In the genomic region with DNA sequence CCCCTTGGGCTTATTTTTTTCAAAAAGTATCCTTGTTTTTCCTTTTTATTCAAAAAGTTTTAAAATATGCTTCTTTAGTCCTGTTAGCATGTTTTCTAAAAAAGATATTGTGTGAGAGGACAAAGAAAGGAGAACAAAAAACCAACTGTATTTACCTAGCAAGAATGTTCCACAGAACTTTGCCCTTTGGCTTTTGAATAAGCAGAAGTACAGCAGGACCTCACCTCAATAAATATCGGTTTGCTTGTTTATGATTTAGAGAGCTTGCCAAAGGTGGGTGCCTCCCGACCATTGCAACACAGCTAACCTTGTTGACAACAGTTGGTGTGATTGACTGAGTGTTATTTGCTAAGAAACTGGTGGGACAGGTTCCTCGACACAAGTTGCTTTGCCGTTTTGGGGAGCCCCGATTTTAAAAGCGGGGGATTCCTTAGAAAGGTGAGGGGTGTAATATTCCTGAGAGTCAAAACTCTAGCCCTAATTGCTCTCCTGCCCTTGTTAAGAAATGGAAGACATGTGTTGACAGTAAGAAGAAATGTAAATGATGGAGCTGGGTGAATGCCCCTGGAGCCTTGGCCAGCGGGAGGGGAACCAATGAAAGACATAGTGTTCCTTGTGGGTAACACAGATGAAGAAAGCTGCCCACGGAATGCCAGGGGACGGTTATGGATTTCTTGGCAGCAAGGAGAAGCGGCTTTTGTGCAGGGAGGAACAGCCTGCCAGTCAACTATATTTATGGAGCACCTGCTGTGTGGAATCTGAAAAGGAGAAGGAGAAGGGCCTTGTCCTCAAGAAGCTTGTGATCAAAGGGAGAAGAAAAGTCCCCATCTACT, we compare ENCODE assay signal across 1 cellular context.
TF ChIP-seq lines count a peak whose summit lies in the region.

No MANE protein-coding gene starts in this region.

TF ChIP-seq in GM23338, 12 proteins besides CTCF, POLR2A, EP300 and RAD21 (continued from another document):
- TF ChIP-seq, protein P1, sequence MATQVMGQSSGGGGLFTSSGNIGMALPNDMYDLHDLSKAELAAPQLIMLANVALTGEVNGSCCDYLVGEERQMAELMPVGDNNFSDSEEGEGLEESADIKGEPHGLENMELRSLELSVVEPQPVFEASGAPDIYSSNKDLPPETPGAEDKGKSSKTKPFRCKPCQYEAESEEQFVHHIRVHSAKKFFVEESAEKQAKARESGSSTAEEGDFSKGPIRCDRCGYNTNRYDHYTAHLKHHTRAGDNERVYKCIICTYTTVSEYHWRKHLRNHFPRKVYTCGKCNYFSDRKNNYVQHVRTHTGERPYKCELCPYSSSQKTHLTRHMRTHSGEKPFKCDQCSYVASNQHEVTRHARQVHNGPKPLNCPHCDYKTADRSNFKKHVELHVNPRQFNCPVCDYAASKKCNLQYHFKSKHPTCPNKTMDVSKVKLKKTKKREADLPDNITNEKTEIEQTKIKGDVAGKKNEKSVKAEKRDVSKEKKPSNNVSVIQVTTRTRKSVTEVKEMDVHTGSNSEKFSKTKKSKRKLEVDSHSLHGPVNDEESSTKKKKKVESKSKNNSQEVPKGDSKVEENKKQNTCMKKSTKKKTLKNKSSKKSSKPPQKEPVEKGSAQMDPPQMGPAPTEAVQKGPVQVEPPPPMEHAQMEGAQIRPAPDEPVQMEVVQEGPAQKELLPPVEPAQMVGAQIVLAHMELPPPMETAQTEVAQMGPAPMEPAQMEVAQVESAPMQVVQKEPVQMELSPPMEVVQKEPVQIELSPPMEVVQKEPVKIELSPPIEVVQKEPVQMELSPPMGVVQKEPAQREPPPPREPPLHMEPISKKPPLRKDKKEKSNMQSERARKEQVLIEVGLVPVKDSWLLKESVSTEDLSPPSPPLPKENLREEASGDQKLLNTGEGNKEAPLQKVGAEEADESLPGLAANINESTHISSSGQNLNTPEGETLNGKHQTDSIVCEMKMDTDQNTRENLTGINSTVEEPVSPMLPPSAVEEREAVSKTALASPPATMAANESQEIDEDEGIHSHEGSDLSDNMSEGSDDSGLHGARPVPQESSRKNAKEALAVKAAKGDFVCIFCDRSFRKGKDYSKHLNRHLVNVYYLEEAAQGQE (IDR thresholded peaks at IDR 0.05; ENCODE audit: unreplicated experiment): no peak
- TF ChIP-seq CREB1 (CRISPR knock-in tag; IDR thresholded peaks at IDR 0.05; ENCODE audit: low read depth) (no peak), STAT1 (IDR thresholded peaks at IDR 0.05; ENCODE audit: unreplicated experiment) (no peak), NANOG (IDR thresholded peaks at IDR 0.05; ENCODE audit: borderline replicate concordance) (no peak), ZNF114 (CRISPR knock-in tag; IDR thresholded peaks at IDR 0.05) (no peak), EZH2phosphoT487 (IDR thresholded peaks at IDR 0.05; ENCODE audit: unreplicated experiment) (no peak)
- TF ChIP-seq, protein P2, sequence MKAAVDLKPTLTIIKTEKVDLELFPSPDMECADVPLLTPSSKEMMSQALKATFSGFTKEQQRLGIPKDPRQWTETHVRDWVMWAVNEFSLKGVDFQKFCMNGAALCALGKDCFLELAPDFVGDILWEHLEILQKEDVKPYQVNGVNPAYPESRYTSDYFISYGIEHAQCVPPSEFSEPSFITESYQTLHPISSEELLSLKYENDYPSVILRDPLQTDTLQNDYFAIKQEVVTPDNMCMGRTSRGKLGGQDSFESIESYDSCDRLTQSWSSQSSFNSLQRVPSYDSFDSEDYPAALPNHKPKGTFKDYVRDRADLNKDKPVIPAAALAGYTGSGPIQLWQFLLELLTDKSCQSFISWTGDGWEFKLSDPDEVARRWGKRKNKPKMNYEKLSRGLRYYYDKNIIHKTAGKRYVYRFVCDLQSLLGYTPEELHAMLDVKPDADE (IDR thresholded peaks at IDR 0.05): no peak
- TF ChIP-seq, protein P3, sequence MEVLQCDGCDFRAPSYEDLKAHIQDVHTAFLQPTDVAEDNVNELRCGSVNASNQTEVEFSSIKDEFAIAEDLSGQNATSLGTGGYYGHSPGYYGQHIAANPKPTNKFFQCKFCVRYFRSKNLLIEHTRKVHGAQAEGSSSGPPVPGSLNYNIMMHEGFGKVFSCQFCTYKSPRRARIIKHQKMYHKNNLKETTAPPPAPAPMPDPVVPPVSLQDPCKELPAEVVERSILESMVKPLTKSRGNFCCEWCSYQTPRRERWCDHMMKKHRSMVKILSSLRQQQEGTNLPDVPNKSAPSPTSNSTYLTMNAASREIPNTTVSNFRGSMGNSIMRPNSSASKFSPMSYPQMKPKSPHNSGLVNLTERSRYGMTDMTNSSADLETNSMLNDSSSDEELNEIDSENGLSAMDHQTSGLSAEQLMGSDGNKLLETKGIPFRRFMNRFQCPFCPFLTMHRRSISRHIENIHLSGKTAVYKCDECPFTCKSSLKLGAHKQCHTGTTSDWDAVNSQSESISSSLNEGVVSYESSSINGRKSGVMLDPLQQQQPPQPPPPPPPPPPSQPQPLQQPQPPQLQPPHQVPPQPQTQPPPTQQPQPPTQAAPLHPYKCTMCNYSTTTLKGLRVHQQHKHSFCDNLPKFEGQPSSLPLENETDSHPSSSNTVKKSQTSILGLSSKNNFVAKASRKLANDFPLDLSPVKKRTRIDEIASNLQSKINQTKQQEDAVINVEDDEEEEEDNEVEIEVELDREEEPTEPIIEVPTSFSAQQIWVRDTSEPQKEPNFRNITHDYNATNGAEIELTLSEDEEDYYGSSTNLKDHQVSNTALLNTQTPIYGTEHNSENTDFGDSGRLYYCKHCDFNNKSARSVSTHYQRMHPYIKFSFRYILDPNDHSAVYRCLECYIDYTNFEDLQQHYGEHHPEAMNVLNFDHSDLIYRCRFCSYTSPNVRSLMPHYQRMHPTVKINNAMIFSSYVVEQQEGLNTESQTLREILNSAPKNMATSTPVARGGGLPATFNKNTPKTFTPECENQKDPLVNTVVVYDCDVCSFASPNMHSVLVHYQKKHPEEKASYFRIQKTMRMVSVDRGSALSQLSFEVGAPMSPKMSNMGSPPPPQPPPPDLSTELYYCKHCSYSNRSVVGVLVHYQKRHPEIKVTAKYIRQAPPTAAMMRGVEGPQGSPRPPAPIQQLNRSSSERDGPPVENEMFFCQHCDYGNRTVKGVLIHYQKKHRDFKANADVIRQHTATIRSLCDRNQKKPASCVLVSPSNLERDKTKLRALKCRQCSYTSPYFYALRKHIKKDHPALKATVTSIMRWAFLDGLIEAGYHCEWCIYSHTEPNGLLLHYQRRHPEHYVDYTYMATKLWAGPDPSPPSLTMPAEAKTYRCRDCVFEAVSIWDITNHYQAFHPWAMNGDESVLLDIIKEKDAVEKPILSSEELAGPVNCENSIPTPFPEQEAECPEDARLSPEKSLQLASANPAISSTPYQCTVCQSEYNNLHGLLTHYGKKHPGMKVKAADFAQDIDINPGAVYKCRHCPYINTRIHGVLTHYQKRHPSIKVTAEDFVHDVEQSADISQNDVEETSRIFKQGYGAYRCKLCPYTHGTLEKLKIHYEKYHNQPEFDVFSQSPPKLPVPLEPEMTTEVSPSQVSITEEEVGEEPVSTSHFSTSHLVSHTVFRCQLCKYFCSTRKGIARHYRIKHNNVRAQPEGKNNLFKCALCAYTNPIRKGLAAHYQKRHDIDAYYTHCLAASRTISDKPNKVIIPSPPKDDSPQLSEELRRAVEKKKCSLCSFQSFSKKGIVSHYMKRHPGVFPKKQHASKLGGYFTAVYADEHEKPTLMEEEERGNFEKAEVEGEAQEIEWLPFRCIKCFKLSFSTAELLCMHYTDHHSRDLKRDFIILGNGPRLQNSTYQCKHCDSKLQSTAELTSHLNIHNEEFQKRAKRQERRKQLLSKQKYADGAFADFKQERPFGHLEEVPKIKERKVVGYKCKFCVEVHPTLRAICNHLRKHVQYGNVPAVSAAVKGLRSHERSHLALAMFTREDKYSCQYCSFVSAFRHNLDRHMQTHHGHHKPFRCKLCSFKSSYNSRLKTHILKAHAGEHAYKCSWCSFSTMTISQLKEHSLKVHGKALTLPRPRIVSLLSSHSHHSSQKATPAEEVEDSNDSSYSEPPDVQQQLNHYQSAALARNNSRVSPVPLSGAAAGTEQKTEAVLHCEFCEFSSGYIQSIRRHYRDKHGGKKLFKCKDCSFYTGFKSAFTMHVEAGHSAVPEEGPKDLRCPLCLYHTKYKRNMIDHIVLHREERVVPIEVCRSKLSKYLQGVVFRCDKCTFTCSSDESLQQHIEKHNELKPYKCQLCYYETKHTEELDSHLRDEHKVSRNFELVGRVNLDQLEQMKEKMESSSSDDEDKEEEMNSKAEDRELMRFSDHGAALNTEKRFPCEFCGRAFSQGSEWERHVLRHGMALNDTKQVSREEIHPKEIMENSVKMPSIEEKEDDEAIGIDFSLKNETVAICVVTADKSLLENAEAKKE (CRISPR knock-in tag; IDR thresholded peaks at IDR 0.05): no peak
